Comparison of ENCODE assay signal across 9 cellular contexts in genomic region chr21:29145354-29145782, GRCh38. TPM values are rescaled to one million over a fixed set of nuclear protein-coding genes. Genes with fewer than 3 reads are reported as not detected.
DNase-seq lines count a peak whose midpoint lies in the region; ATAC-seq, FAIRE-seq and TF ChIP-seq lines count a peak whose summit lies in the region.
"Had no signal": no experiment of that assay in that cellular context is flagged by ENCODE, and none has a peak within 500 bp of the region (broad histone marks: within the 10 kb centered on the region; RNA-seq: fewer than 3 reads in every experiment).

No MANE protein-coding gene starts in this region.

- no peaks in the 10 kb centered on the region for H3K36me3 Mint-ChIP-seq in activated T-cell treated with anti-CD3 and anti-CD28 coated beads, Interleukin-2, amount 50 U/mL, for 72 hours (ENCODE audit: insufficient read depth in 2 of 2)
- no peaks in the 10 kb centered on the region for H3K36me3 Mint-ChIP-seq in activated CD8-positive, alpha-beta memory T cell treated with anti-CD3 and anti-CD28 coated beads, Interleukin-2, amount 10 ng/mL, durations not matched to agents 7 days and 5 days

- H3K4me1 Mint-ChIP-seq in activated T-cell treated with anti-CD3 and anti-CD28 coated beads, Interleukin-2, amount 50 U/mL, for 72 hours (ENCODE audit: low read depth) = peaks cover 23% of the 10 kb centered on the region
- H3K4me1 Mint-ChIP-seq in activated CD8-positive, alpha-beta memory T cell treated with anti-CD3 and anti-CD28 coated beads, Interleukin-2, amount 10 ng/mL, durations not matched to agents 7 days and 5 days = peaks cover 15% of the 10 kb centered on the region

- intact Hi-C loops in upper lobe of right lung (cut with DNase I) = no loop called here

- H3K4me1 ChIP-seq in keratinocyte (ENCODE audit: control insufficient read depth, extremely low read depth, insufficient read depth, low read length) (peaks cover 53% of the 10 kb centered on the region), upper lobe of right lung (peaks cover 5% of the 10 kb centered on the region)

- no peaks in the 10 kb centered on the region for H3K9me3 Mint-ChIP-seq in activated T-cell treated with anti-CD3 and anti-CD28 coated beads, Interleukin-2, amount 50 U/mL, for 72 hours
- no peaks in the 10 kb centered on the region for H3K9me3 Mint-ChIP-seq in activated CD8-positive, alpha-beta memory T cell treated with anti-CD3 and anti-CD28 coated beads, Interleukin-2, amount 10 ng/mL, durations not matched to agents 7 days and 5 days (ENCODE audit: low read depth)

- CTCF ChIA-PET in activated CD8-positive, alpha-beta memory T cell treated with anti-CD3 and anti-CD28 coated beads, Interleukin-2, amount 10 ng/mL, durations not matched to agents 7 days and 5 days (lab: Charles Lee) = interaction anchor here (1.5 kb wide), 1 partner anchor 227 kb away, joined by 3 read pairs; no protein-coding TSS in a partner anchor

- H3K27ac ChIP-seq in keratinocyte (ENCODE audit: control insufficient read depth, insufficient read depth, low read length) (peak overlapping the region; percentile 100), upper lobe of right lung (peak overlapping the region; percentile 34)

- dilution Hi-C loops in keratinocyte (cut with MboI; ENCODE audit: extremely low pct_ligation_motif_present, low sequenced_read_pairs) = no loop called here

- H3K36me3 ChIP-seq in keratinocyte (ENCODE audit: control insufficient read depth in 2 of 2, extremely low read depth in 1 of 2, insufficient read depth in 2 of 2, low read length in 2 of 2) (no peaks in the 10 kb centered on the region), upper lobe of right lung (no peaks in the 10 kb centered on the region)

- peak in 1 of 2 donors; percentile 4 for DNase-seq in activated T-cell treated with anti-CD3 and anti-CD28 coated beads, Interleukin-2, amount 50 U/mL, for 72 hours
- DNase-seq in activated T-cell treated with anti-CD3 and anti-CD28 coated beads for 4 hours = no peak
- peak; percentile 92 for DNase-seq in amniotic epithelial cell (ENCODE audit: low read depth)
- no peak for DNase-seq in keratinocyte (ENCODE audit: low read depth, low spot score)
- DNase-seq in upper lobe of right lung = no peak
- DNase-seq in activated CD8-positive, alpha-beta memory T cell treated with anti-CD3 and anti-CD28 coated beads, Interleukin-2, amount 10 ng/mL, durations not matched to agents 7 days and 5 days = no peak
- DNase-seq in NCI-H2227 treated with DMSO at 0.1 percent for 48 hours (lab: John Stamatoyannopoulos, UW) = no peak
- DNase-seq in NCI-H2196 treated with DMSO at 0.1 percent for 48 hours (lab: John Stamatoyannopoulos, UW; ENCODE audit: unreplicated experiment) = no peak
- DNase-seq: NCI-H526 had no signal

- H3K9me1 ChIP-seq in keratinocyte (ENCODE audit: control insufficient read depth, extremely low read depth, insufficient read depth, low read length) = no peaks in the 10 kb centered on the region

- FAIRE-seq in keratinocyte (lab: Jason Lieb, UNC) = peak; percentile 92

- TF ChIP-seq CTCF in keratinocyte (optimal IDR thresholded peaks at IDR 0.05 in 1 of 3, IDR thresholded peaks at IDR 0.05 in 1 of 3, conservative IDR thresholded peaks at IDR 0.05 in 1 of 3; ENCODE audit: extremely low read depth in 1 of 3, insufficient read depth in 2 of 3, low read length in 3 of 3) = no peak
- no peak for TF ChIP-seq CTCF in upper lobe of right lung (IDR thresholded peaks at IDR 0.05)

- H3K4me3 ChIP-seq in keratinocyte (ENCODE audit: control insufficient read depth in 2 of 3, extremely low read depth in 1 of 3, insufficient read depth in 2 of 3, low read depth in 1 of 3, low read length in 3 of 3) = peak overlapping the region; percentile 17 to 58 (median 56)
- no peak overlapping the region for H3K4me3 ChIP-seq in upper lobe of right lung

- no peak overlapping the region for H3K4me3 Mint-ChIP-seq in activated T-cell treated with anti-CD3 and anti-CD28 coated beads, Interleukin-2, amount 50 U/mL, for 72 hours
- H3K4me3 Mint-ChIP-seq in activated CD8-positive, alpha-beta memory T cell treated with anti-CD3 and anti-CD28 coated beads, Interleukin-2, amount 10 ng/mL, durations not matched to agents 7 days and 5 days = no peak overlapping the region

- no peak overlapping the region for H3K27ac Mint-ChIP-seq in activated T-cell treated with anti-CD3 and anti-CD28 coated beads, Interleukin-2, amount 50 U/mL, for 72 hours
- no peak overlapping the region for H3K27ac Mint-ChIP-seq in activated CD8-positive, alpha-beta memory T cell treated with anti-CD3 and anti-CD28 coated beads, Interleukin-2, amount 10 ng/mL, durations not matched to agents 7 days and 5 days

- H3K27me3 ChIP-seq in keratinocyte (ENCODE audit: control insufficient read depth, extremely low read depth, insufficient read depth, low read length) (no peaks in the 10 kb centered on the region), upper lobe of right lung (no peaks in the 10 kb centered on the region)

- no peaks in the 10 kb centered on the region for H3K9me3 ChIP-seq in keratinocyte (ENCODE audit: control insufficient read depth, low read depth, low read length)
- H3K9me3 ChIP-seq in upper lobe of right lung = no peaks in the 10 kb centered on the region

- no peaks in the 10 kb centered on the region for H3K79me2 ChIP-seq in keratinocyte (ENCODE audit: control insufficient read depth, insufficient read depth, low read length)

- peak overlapping the region; percentile 24 for H2AFZ ChIP-seq in keratinocyte (ENCODE audit: control insufficient read depth, low read length)

- H3K9ac ChIP-seq in keratinocyte (ENCODE audit: control insufficient read depth, extremely low read depth, insufficient read depth, low read length) = peak overlapping the region; percentile 82

- peak overlapping the region; percentile 93 for H3K4me2 ChIP-seq in keratinocyte (ENCODE audit: control insufficient read depth, extremely low read depth, insufficient read depth, low read depth, low read length)

- no peaks in the 10 kb centered on the region for H3K27me3 Mint-ChIP-seq in activated T-cell treated with anti-CD3 and anti-CD28 coated beads, Interleukin-2, amount 50 U/mL, for 72 hours (ENCODE audit: low read depth)
- no peaks in the 10 kb centered on the region for H3K27me3 Mint-ChIP-seq in activated CD8-positive, alpha-beta memory T cell treated with anti-CD3 and anti-CD28 coated beads, Interleukin-2, amount 10 ng/mL, durations not matched to agents 7 days and 5 days

- H4K20me1 ChIP-seq in keratinocyte (ENCODE audit: control insufficient read depth, extremely low read depth, insufficient read depth, low read length) = no peaks in the 10 kb centered on the region

- peak; percentile 41 to 44 for ATAC-seq in activated T-cell treated with anti-CD3 and anti-CD28 coated beads, Interleukin-2, amount 50 U/mL, for 72 hours (replicated peaks in 1 of 2)
- peak; percentile 9 for ATAC-seq in upper lobe of right lung
- no peak for ATAC-seq in activated CD8-positive, alpha-beta memory T cell treated with anti-CD3 and anti-CD28 coated beads, Interleukin-2, amount 10 ng/mL, durations not matched to agents 7 days and 5 days

RNA-seq across cellular contexts. Expression of gene MAP3K7CL, which starts 14.9 kb away (rescaled TPM):
- 10 to 100 TPM in 1 of 2 donors, 1 to 10 TPM in 1; 9.6 to 10.3 TPM for total RNA-seq in activated T-cell treated with anti-CD3 and anti-CD28 coated beads, Interleukin-2, amount 50 U/mL, for 72 hours
- 13.7 to 17.3 TPM (median 16.5 TPM) in 3 replicates for polyA plus RNA-seq in keratinocyte
- 13.3 TPM for polyA plus RNA-seq in keratinocyte (2011; ENCODE audit: low read depth)
- polyA plus RNA-seq in keratinocyte (2011; cell fraction: cytosol; rRNA removed) = 18.3 and 21.4 TPM in 2 replicates
- 4.5 and 7.1 TPM in 2 replicates for polyA plus RNA-seq in keratinocyte (2011; cell fraction: nucleus; rRNA removed)
- polyA plus RNA-seq in keratinocyte (2012; ENCODE audit: low replicate concordance) = 12.6 and 14.2 TPM in 2 replicates
- 4.2 to 13.5 TPM (median 9.7 TPM) in 3 replicates for polyA minus RNA-seq in keratinocyte
- polyA minus RNA-seq in keratinocyte (2011; cell fraction: cytosol; rRNA and poly(A)+ RNA removed) = 5.9 TPM
- polyA minus RNA-seq in keratinocyte (2011; cell fraction: nucleus; rRNA and poly(A)+ RNA removed) = 1.6 and 3.3 TPM in 2 replicates
- 7.6 TPM for total RNA-seq in upper lobe of right lung
- 1 to 10 TPM; 9.3 to 9.5 TPM for total RNA-seq in activated CD8-positive, alpha-beta memory T cell treated with anti-CD3 and anti-CD28 coated beads, Interleukin-2, amount 10 ng/mL, durations not matched to agents 7 days and 5 days
